9 cellular contexts compared by ENCODE assay signal in the genomic region with DNA sequence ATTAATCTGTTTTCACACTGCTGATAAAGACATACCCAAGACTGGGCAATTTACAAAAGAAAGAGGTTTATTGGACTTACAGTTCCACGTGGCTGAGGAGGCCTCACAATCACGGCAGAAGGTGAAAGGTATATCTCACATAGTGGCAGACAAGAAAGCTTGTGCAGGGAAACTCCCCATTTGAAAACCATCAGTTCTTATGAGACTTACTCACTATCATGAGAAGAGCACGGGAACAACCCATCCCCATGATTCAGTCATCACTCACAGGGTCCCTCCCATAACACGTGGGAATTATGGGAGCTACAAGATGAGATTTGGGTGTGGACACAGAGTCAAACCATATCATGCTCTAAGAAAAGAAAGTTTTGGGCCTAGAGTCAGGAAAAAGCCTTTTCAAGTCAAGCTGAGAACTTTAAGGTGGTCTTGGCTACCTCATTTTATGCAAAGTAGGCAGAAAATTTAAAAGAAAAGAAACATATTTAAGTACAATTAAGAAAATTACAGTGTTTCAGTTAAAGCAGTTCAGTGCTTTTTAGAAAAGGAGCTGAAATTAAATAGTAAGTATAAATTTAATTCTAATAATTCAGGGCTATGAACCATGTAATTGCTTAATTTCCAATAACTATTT. TPM values are rescaled to one million over a fixed set of nuclear protein-coding genes. Genes with fewer than 3 reads are reported as not detected.
A peak's percentile ranks its signal among the peaks of the same experiment; 100 is the strongest.
DNase-seq lines count a peak whose midpoint lies in the region; ATAC-seq and TF ChIP-seq lines count a peak whose summit lies in the region.
"Had no signal": no experiment of that assay in that cellular context is flagged by ENCODE, and none has a peak within 500 bp of the region (broad histone marks: within the 10 kb centered on the region; RNA-seq: fewer than 3 reads in every experiment).

No MANE protein-coding gene starts in this region.

- no peaks in the 10 kb centered on the region; the same call in 1 of the 2 replicates for H3K9me3 ChIP-seq in AG04450 (ENCODE audit: control insufficient read depth, insufficient read depth, low read length)
- no peaks in the 10 kb centered on the region for H3K9me3 ChIP-seq in GM23248 (ENCODE audit: low read depth)
- H3K9me3 ChIP-seq in hepatocyte (ENCODE audit: low read depth) = no peaks in the 10 kb centered on the region
- H3K9me3 ChIP-seq: Peyer's patch had no signal

- no peaks in the 10 kb centered on the region for H3K27me3 ChIP-seq in AG04450 (ENCODE audit: control insufficient read depth, insufficient read depth, low read length)
- H3K27me3 ChIP-seq in GM23248 (replicated peaks; ENCODE audit: insufficient read depth) = no peaks in the 10 kb centered on the region
- no peaks in the 10 kb centered on the region for H3K27me3 ChIP-seq in hepatocyte
- H3K27me3 ChIP-seq: Peyer's patch had no signal

- H3K79me2 ChIP-seq in GM23248 (ENCODE audit: insufficient read depth) = peaks cover 12% of the 10 kb centered on the region; the same call in 1 of the 2 replicates
- H3K79me2 ChIP-seq in hepatocyte = no peaks in the 10 kb centered on the region

- H3K36me3 ChIP-seq in GM23248 (ENCODE audit: low read depth) (no peaks in the 10 kb centered on the region), hepatocyte (replicated peaks; ENCODE audit: insufficient read depth, low read depth) (no peaks in the 10 kb centered on the region)
- H3K36me3 ChIP-seq: Peyer's patch had no signal

- H3K4me3 ChIP-seq in AG04450 (ENCODE audit: low read depth, low read length) (peak overlapping the region; percentile 79; the same call in 1 of the 2 replicates), GM23248 (peak overlapping the region; percentile 90), hepatocyte (no peak overlapping the region)

- H3K27ac ChIP-seq in AG04450 (ENCODE audit: low read depth, low read length) (no peak overlapping the region), GM23248 (peak overlapping the region; percentile 90), VCaP (peak overlapping the region; percentile 61), hepatocyte (peak overlapping the region; percentile 68)

- no peak for TF ChIP-seq CTCF in AG04450 (IDR thresholded peaks at IDR 0.05; ENCODE audit: low read depth, low read length)
- no peak for TF ChIP-seq CTCF in VCaP (conservative IDR thresholded peaks at IDR 0.05)
- TF ChIP-seq CTCF in hepatocyte (IDR thresholded peaks at IDR 0.05; ENCODE audit: poor library complexity) = no peak

- DNase-seq in AG04450 (ENCODE audit: low read depth, low spot score) = peak; percentile 47
- DNase-seq in GM23248 = peak; percentile 91
- DNase-seq in hepatocyte (ENCODE audit: low spot score) = peak; percentile 60
- DNase-seq in NCI-H2196 treated with DMSO at 0.1 percent for 48 hours (lab: John Stamatoyannopoulos, UW; ENCODE audit: unreplicated experiment) = no peak
- no peak for DNase-seq in midbrain (lab: John Stamatoyannopoulos, UW)

- ATAC-seq in GM21515 (IDR thresholded peaks at IDR 0.05; ENCODE audit: unreplicated experiment) = no peak
- ATAC-seq in HG03196 (IDR thresholded peaks at IDR 0.05; ENCODE audit: unreplicated experiment) = no peak

- peak overlapping the region; percentile 89 for H3K4me2 ChIP-seq in GM23248 (ENCODE audit: unreplicated experiment)
- H3K4me2 ChIP-seq in hepatocyte = peak overlapping the region; percentile 87

- H3K4me1 ChIP-seq in GM23248 (ENCODE audit: insufficient read depth) (peaks cover 20% of the 10 kb centered on the region), hepatocyte (ENCODE audit: insufficient read depth) (no peaks in the 10 kb centered on the region)

- POLR2A ChIA-PET in AG04450 (lab: Yijun Ruan, JAX) = interaction anchor here (3.7 kb wide), 1 partner anchor 145 kb away, joined by 23 read pairs; the partner anchor contains the start of gene LDAF1

- H2AFZ ChIP-seq in GM23248 (peak overlapping the region; percentile 95), hepatocyte (no peak overlapping the region)

- H3K9me2 ChIP-seq in GM23248 (ENCODE audit: insufficient read depth) (no peaks in the 10 kb centered on the region), hepatocyte (replicated peaks; ENCODE audit: insufficient read depth) (no peaks in the 10 kb centered on the region)

- in situ Hi-C loops in GM23248 (cut with MboI) = no loop called here

- CTCF ChIA-PET in AG04450 (lab: Charles Lee) = interaction anchor here (3.9 to 4.1 kb wide), 3 partner anchors 114 to 451 kb away, joined by 37 to 88 read pairs (median 74); partner anchors contain the start of gene LDAF1

- H3K9ac ChIP-seq in GM23248 = peak overlapping the region; percentile 85

- 2 to 4% methylated on average over 4 of the region's 4 CpGs for WGBS in GM23248 (ENCODE audit: low coverage in 1 of 2, low lambda C conversion rate in 2 of 2, missing lambda C conversion rate in 2 of 2), 2 experiments
- WGBS in hepatocyte (ENCODE audit: low lambda C conversion rate, missing lambda C conversion rate) = 20% methylated on average over 4 of the region's 4 CpGs

- peaks cover 10% of the 10 kb centered on the region for H3F3A ChIP-seq in GM23248 (ENCODE audit: insufficient read depth)

- H4K20me1 ChIP-seq in GM23248 (ENCODE audit: insufficient read depth) = no peaks in the 10 kb centered on the region
- H4K20me1 ChIP-seq in hepatocyte (ENCODE audit: insufficient read depth, poor library complexity, severe bottlenecking) = no peaks in the 10 kb centered on the region

RNA-seq across cellular contexts. Expression of gene CRYM, which starts 24.9 kb away (rescaled TPM):
- polyA plus RNA-seq in AG04450 (2011; rRNA removed) (0.12 and 0.21 TPM in 2 replicates), GM23248 (2016; fragmentation: Nextera tagmentation; extraction: Ambion mirVana) (not detected in 2 replicates), hepatocyte (6.1 and 6.3 TPM in 2 replicates)
- polyA minus RNA-seq in AG04450 (2011; rRNA and poly(A)+ RNA removed) = not detected in 2 replicates
- total RNA-seq in GM23248 (2014; rRNA removed; shearing (Covaris generic)) = not detected in 2 replicates
- 4.9 and 5.7 TPM in 2 replicates for total RNA-seq in hepatocyte

Comparison
In these comparisons a context has a peak if more than half of its experiments do, and no peak if none do; other contexts are left out.
1. DNase-seq: peak in AG04450 (single experiment), GM23248 (single experiment) and hepatocyte (single experiment); none in NCI-H2196 treated with DMSO at 0.1 percent for 48 hours (single experiment) and midbrain (single experiment).